8 cellular contexts compared by ENCODE assay signal in the genomic region with DNA sequence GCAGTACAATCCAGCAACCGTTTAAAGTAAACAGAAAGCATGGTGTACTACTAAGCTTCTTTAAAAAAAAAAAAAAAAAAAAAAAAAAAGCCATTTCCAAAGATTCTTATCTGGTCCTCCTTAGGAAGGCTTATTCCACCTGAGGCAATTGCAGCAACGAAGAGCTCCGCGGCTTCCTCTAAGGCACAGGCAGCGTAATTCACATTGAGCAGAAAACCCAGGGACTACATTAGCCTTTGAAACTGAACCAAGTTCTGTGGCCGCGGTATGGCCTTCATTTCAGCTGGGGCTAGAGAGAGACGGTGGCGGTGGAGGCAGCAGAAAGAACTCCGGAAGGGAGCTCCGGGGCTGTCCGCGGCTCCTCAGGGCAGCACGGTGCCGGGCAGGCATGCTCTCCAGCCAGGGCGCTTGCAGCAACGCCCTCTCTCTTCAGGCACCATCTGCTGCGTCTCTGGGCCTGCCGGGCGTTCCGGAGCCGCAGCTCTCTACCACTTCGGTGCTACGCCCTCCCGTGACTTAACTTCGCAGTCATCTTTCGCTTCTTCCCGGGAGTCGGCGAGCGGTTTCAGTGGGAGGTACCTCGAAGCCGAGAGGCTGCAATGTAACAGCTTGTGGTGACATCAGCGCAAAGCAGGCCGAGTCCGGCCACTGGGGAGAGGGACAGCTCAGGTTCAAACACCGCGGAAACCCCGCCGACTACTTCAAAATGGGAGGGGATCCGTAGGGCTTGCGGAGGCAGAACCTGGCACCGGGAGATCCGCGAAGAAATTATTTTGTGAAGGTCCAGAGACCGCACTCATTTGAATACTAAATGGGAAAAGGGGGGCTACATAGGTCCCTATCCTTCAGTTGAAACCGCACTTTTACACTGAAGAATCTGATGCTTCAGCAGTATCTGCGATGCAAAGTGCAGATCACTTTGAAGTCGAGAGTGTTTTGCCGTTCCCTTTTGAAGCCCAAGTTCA.
DNase-seq lines count a peak whose midpoint lies in the region; ATAC-seq and TF ChIP-seq lines count a peak whose summit lies in the region.

No MANE protein-coding gene starts in this region.

- peaks cover 7% of the 10 kb centered on the region for H3K4me1 Mint-ChIP-seq in nephron progenitor cell

- no peaks in the 10 kb centered on the region for H3K36me3 Mint-ChIP-seq in nephron progenitor cell (ENCODE audit: low read depth)

- no peak overlapping the region for H3K27ac Mint-ChIP-seq in nephron progenitor cell

- TF ChIP-seq CTCF in foreskin keratinocyte (conservative IDR thresholded peaks at IDR 0.05) (peak; percentile 63), nephron progenitor cell (IDR thresholded peaks at IDR 0.05) (no peak)

- peak; percentile 99 for DNase-seq in EL
- DNase-seq in KBM-7, result peak; percentile 95
- DNase-seq in RKO (ENCODE audit: low spot score), result peak; percentile 97
- DNase-seq in activated T-helper 9 cell treated with anti-CD3 and anti-CD28 coated beads, Interleukin-2, amount 50 U/mL, for 16 hours (ENCODE audit: low read depth), result peak; percentile 36
- DNase-seq in foreskin keratinocyte, result peak; percentile 93 to 97
- peak; percentile 86 for DNase-seq in nephron progenitor cell
- DNase-seq in stimulated activated naive CD8-positive, alpha-beta T cell treated with anti-CD3 and anti-CD28 coated beads, Interleukin-15, Interleukin-2, amounts not matched to agents 100 U/mL and 50 U/mL, for 24 hours, result peak; percentile 75

- no peaks in the 10 kb centered on the region for H3K9me3 Mint-ChIP-seq in nephron progenitor cell

- H3K4me3 Mint-ChIP-seq in nephron progenitor cell, result no peak overlapping the region

- H3K27ac ChIP-seq in foreskin keratinocyte, result peak overlapping the region; percentile 94

- H3K4me1 ChIP-seq in foreskin keratinocyte, result peaks cover 20% of the 10 kb centered on the region

- ATAC-seq in GM21737 (IDR thresholded peaks at IDR 0.05; ENCODE audit: unreplicated experiment) (peak; percentile 95), foreskin keratinocyte (peak; percentile 97)
- ATAC-seq in stimulated activated naive CD8-positive, alpha-beta T cell treated with anti-CD3 and anti-CD28 coated beads, Interleukin-15, Interleukin-2, amounts not matched to agents 100 U/mL and 50 U/mL, for 24 hours, result peak; percentile 94

- no peaks in the 10 kb centered on the region for H3K27me3 ChIP-seq in foreskin keratinocyte

- H3K27me3 Mint-ChIP-seq in nephron progenitor cell (ENCODE audit: low read depth, poor library complexity), result no peaks in the 10 kb centered on the region

- in situ Hi-C loops in KBM-7 (cut with MboI; ENCODE audit: low pct_unique_long_range_greater_than_20kb, low sequenced_read_pairs), result no loop called here

Comparison
In these comparisons a context has a peak if more than half of its experiments do, and no peak if none do; other contexts are left out.
1. Peak in every context shown above with its lines: DNase-seq, ATAC-seq and H3K27ac ChIP-seq.
2. DNase-seq: peak in every context shown above with its lines; median percentile 99 in EL; 97 in RKO; 95 in KBM-7; 95 in foreskin keratinocyte; 86 in nephron progenitor cell; 75 in stimulated activated naive CD8-positive, alpha-beta T cell treated with anti-CD3 and anti-CD28 coated beads, Interleukin-15, Interleukin-2, amounts not matched to agents 100 U/mL and 50 U/mL, for 24 hours; 36 in activated T-helper 9 cell treated with anti-CD3 and anti-CD28 coated beads, Interleukin-2, amount 50 U/mL, for 16 hours.